25 cellular contexts compared by ENCODE assay signal in genomic region chr18:32598144-32598543, GRCh38.
DNase-seq lines count a peak whose midpoint lies in the region; ATAC-seq and TF ChIP-seq lines count a peak whose summit lies in the region.
"Had no signal": no experiment of that assay in that cellular context is flagged by ENCODE, and none has a peak within 500 bp of the region (broad histone marks: within the 10 kb centered on the region; RNA-seq: fewer than 3 reads in every experiment).

No MANE protein-coding gene starts in this region.

- H3K27ac Mint-ChIP-seq in HFFc6: no peak overlapping the region
- H3K27ac Mint-ChIP-seq: CD4-positive, alpha-beta T cell; T-helper 17 cell had no signal

- H3K36me3 Mint-ChIP-seq in HFFc6 (ENCODE audit: low read depth): no peaks in the 10 kb centered on the region

- H3K9me3 Mint-ChIP-seq in HFFc6: peaks cover 21% of the 10 kb centered on the region

- ATAC-seq in GM18499 (IDR thresholded peaks at IDR 0.05; ENCODE audit: insufficient read depth, unreplicated experiment): peak; percentile 66
- peak; percentile 76 for ATAC-seq in GM21529 (IDR thresholded peaks at IDR 0.05; ENCODE audit: unreplicated experiment)
- peak; percentile 88 for ATAC-seq in HG02885 (IDR thresholded peaks at IDR 0.05; ENCODE audit: poor library complexity, unreplicated experiment)
- peak; percentile 85 for ATAC-seq in HG03565 (IDR thresholded peaks at IDR 0.05; ENCODE audit: unreplicated experiment)
- ATAC-seq: T-helper 17 cell had no signal

- no peaks in the 10 kb centered on the region for H3K4me1 Mint-ChIP-seq in HFFc6 (ENCODE audit: low read depth)
- H3K4me1 Mint-ChIP-seq: T-helper 17 cell had no signal

- no peak for TF ChIP-seq CTCF in HFFc6 (IDR thresholded peaks at IDR 0.05)

- no peaks in the 10 kb centered on the region for H3K27me3 Mint-ChIP-seq in HFFc6 (ENCODE audit: insufficient read depth)

- H3K4me3 Mint-ChIP-seq in HFFc6: no peak overlapping the region
- H3K4me3 Mint-ChIP-seq: CD4-positive, alpha-beta T cell; T-helper 17 cell had no signal

- no peak for DNase-seq in HFFc6
- no peak for DNase-seq in cerebellar cortex (ENCODE audit: low spot score)
- DNase-seq in globus pallidus (ENCODE audit: low spot score): no peak
- no peak for DNase-seq in hypothalamus (lab: John Stamatoyannopoulos, UW)
- DNase-seq: ACHN; CD4-positive, alpha-beta T cell; COR-L47; DMS 273 treated with DMSO at 0.1 percent for 48 hours; DMS79 treated with DMSO at 0.1 percent for 48 hours; KG1; NCI-H1105; NCI-H146; NCI-H2029 treated with DMSO at 0.1 percent for 48 hours; NCI-H226; NCI-H510A treated with DMSO at 0.1 percent for 48 hours; NCI-H748 treated with DMSO at 0.1 percent for 48 hours; PC-9; RPMI8226; SHP77 treated with DMSO at 0.1 percent for 48 hours; SW 1271; T-helper 17 cell had no signal
